Comparison of ENCODE assay signal across 17 cellular contexts in the genomic region with DNA sequence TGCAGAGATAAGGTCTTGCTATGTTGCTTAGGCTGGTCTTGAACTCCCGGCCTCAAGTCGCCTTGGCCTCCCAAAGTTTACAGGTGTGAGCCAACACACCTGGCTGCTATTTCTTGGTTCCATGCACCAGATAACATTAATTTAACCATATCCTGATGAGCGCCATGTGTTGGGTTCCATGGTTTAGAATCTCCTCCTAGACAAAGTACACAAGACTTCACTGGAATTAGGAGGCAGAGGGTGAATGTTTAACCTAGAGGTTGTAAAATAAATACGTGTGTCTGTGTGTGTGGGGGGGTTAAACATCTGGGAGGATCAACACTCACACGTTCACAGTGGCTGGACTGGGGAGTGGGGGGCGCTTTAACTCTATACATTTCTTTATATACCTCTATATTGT. TPM values are rescaled to one million over a fixed set of nuclear protein-coding genes. Genes with fewer than 3 reads are reported as not detected.
DNase-seq lines count a peak whose midpoint lies in the region; ATAC-seq, FAIRE-seq and TF ChIP-seq lines count a peak whose summit lies in the region.
"Had no signal": no experiment of that assay in that cellular context is flagged by ENCODE, and none has a peak within 500 bp of the region (broad histone marks: within the 10 kb centered on the region; RNA-seq: fewer than 3 reads in every experiment).

No MANE protein-coding gene starts in this region.

- no peaks in the 10 kb centered on the region for H3K36me3 ChIP-seq in upper lobe of right lung
- H3K36me3 ChIP-seq: BE2C had no signal

- no peak for ATAC-seq in upper lobe of right lung
- ATAC-seq: Panc1 had no signal

- no peak overlapping the region for H3K4me3 ChIP-seq in upper lobe of right lung

- no peak overlapping the region for H3K4me3 Mint-ChIP-seq in nephron
- no peak overlapping the region for H3K4me3 Mint-ChIP-seq in osteocyte (ENCODE audit: unreplicated experiment)
- H3K4me3 Mint-ChIP-seq: CD4-positive, alpha-beta memory T cell had no signal

- DNase-seq in HuH-7 (ENCODE audit: low spot score), result peak; percentile 74
- DNase-seq in upper lobe of right lung, result peak; percentile 13
- no peak for DNase-seq in hypothalamus (lab: John Stamatoyannopoulos, UW)
- DNase-seq in COLO829 (ENCODE audit: low spot score), result no peak
- DNase-seq in osteocyte (ENCODE audit: extremely low spot score, unreplicated experiment), result no peak
- DNase-seq: BE2C; CD4-positive, alpha-beta memory T cell; Karpas-422; NCI-H1105 treated with DMSO at 0.1 percent for 48 hours; NCI-H187; NCI-H446; NCI-H748 treated with DMSO at 0.1 percent for 48 hours; SHP77 had no signal

- H3K27me3 Mint-ChIP-seq in nephron (ENCODE audit: low read depth), result peaks cover 3% of the 10 kb centered on the region
- peaks cover 29% of the 10 kb centered on the region for H3K27me3 Mint-ChIP-seq in osteocyte (ENCODE audit: unreplicated experiment)

- H3K27ac ChIP-seq in upper lobe of right lung, result no peak overlapping the region

- no peaks in the 10 kb centered on the region for H3K9me3 ChIP-seq in upper lobe of right lung
- H3K9me3 ChIP-seq: BE2C had no signal

- TF ChIP-seq CTCF in nephron (IDR thresholded peaks at IDR 0.05; ENCODE audit: unreplicated experiment in 3 of 3) (no peak), upper lobe of right lung (IDR thresholded peaks at IDR 0.05) (no peak), osteocyte (IDR thresholded peaks at IDR 0.05) (no peak)

- peak; percentile 38 for FAIRE-seq in islet of Langerhans (lab: Jason Lieb, UNC)
- FAIRE-seq: H54 had no signal

- H3K27ac Mint-ChIP-seq in nephron (peak overlapping the region; percentile 57 to 89 (median 89)), osteocyte (ENCODE audit: unreplicated experiment) (no peak overlapping the region)
- H3K27ac Mint-ChIP-seq: CD4-positive, alpha-beta memory T cell had no signal

- intact Hi-C loops in upper lobe of right lung (cut with DNase I), result no loop called here

- peaks cover 74% of the 10 kb centered on the region for H3K4me1 Mint-ChIP-seq in nephron
- peaks cover 29% of the 10 kb centered on the region for H3K4me1 Mint-ChIP-seq in osteocyte (ENCODE audit: unreplicated experiment)
- H3K4me1 Mint-ChIP-seq: CD4-positive, alpha-beta memory T cell had no signal

- H3K36me3 Mint-ChIP-seq in nephron (ENCODE audit: low read depth) (no peaks in the 10 kb centered on the region), osteocyte (ENCODE audit: unreplicated experiment) (no peaks in the 10 kb centered on the region)
- H3K36me3 Mint-ChIP-seq: CD4-positive, alpha-beta memory T cell had no signal

- H3K4me1 ChIP-seq in upper lobe of right lung, result no peaks in the 10 kb centered on the region
- H3K4me1 ChIP-seq: BE2C had no signal

- no peaks in the 10 kb centered on the region for H3K27me3 ChIP-seq in upper lobe of right lung
- H3K27me3 ChIP-seq: BE2C had no signal

- H3K9me3 Mint-ChIP-seq in nephron (no peaks in the 10 kb centered on the region), osteocyte (ENCODE audit: unreplicated experiment) (no peaks in the 10 kb centered on the region)

RNA-seq across cellular contexts. Expression of a gene that starts 32.4 kb away (rescaled TPM):
- total RNA-seq in upper lobe of right lung, result 7.2 TPM
- total RNA-seq in osteocyte, result 3.0 and 6.7 TPM in 2 replicates
- total RNA-seq: CD4-positive, alpha-beta memory T cell had no signal

Comparison
In these comparisons a context has a peak if more than half of its experiments do, and no peak if none do; other contexts are left out.
1. DNase-seq: peak in HuH-7 (single experiment) and upper lobe of right lung (single experiment); none in hypothalamus (0 of 51), COLO829 (single experiment) and osteocyte (single experiment).